In the genomic region with DNA sequence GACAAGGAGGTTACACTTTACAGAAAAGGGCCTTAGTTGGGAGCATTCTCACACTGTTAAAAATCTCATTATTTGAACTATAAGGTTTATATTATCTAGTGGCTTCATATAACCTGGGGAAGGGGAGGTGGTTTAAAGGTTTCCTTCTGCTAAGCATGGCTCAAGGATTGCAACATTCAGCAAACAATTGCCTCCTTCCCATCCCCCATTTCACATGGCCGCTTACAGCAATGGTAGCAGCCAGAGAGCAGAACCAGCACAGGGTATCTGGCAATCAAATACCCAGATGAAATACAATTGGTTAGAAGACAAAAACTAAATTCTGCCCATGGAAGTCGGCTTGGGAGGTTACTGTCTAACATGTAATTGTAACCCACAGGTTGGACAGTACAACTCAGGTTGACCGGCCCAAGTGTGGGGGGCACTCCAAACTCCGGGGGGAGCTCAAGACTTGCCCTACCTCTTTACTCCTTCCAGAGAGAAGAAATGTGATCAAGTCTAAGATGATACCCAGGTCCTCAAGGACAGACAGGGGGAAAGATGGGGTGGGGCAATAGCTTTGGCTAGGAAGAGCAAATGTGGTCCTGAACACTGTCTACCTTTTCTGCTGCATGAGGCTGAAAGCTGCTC, we compare ENCODE assay signal across 1 cellular context.
TF ChIP-seq lines count a peak whose summit lies in the region.

No MANE protein-coding gene starts in this region.

TF ChIP-seq in WTC11, 78 proteins besides CTCF, POLR2A, EP300 and RAD21 (continued from another document):
- TF ChIP-seq, protein P1, sequence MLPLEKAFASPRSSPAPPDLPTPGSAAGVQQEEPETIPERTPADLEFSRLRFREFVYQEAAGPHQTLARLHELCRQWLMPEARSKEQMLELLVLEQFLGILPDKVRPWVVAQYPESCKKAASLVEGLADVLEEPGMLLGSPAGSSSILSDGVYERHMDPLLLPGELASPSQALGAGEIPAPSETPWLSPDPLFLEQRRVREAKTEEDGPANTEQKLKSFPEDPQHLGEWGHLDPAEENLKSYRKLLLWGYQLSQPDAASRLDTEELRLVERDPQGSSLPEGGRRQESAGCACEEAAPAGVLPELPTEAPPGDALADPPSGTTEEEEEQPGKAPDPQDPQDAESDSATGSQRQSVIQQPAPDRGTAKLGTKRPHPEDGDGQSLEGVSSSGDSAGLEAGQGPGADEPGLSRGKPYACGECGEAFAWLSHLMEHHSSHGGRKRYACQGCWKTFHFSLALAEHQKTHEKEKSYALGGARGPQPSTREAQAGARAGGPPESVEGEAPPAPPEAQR (CRISPR knock-in tag; IDR thresholded peaks at IDR 0.05), result no peak
- TF ChIP-seq TCF7 (CRISPR knock-in tag; IDR thresholded peaks at IDR 0.05; ENCODE audit: low read depth) (no peak), GTF2I (CRISPR knock-in tag; conservative IDR thresholded peaks at IDR 0.05) (no peak)
